ENCODE assay signal across 8 cellular contexts in the genomic region with DNA sequence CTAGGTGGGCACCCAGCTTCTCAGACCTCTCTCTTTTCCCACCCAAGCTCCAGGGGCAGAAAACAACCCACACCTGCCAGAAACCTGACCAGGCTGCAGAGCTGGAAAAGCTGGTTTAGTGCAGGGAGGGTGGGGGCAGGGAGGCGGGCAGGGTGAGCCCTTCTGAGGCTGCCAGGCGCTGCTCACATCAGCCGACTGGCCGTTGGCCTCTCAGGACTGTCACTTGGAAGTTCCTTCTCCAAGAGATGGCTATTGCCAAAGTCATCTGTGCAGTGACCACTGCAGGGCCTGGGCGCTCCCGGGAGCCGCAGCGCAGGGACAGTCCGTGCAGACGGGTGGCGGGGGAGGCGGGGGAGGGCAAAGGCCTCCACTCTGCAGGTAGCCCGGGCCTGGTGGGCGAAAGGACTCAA.
DNase-seq lines count a peak whose midpoint lies in the region; ATAC-seq and TF ChIP-seq lines count a peak whose summit lies in the region.

No MANE protein-coding gene starts in this region.

- no peak for TF ChIP-seq CTCF in psoas muscle (IDR thresholded peaks at IDR 0.05)

- no peaks in the 10 kb centered on the region for H3K36me3 Mint-ChIP-seq in activated naive CD4-positive, alpha-beta T cell treated with anti-CD3 and anti-CD28 coated beads for 36 hours (ENCODE audit: low read depth)
- no peaks in the 10 kb centered on the region for H3K36me3 Mint-ChIP-seq in activated CD8-positive, alpha-beta T cell treated with anti-CD3 and anti-CD28 coated beads, Interleukin-2, amount 10 ng/mL, durations not matched to agents 7 days and 5 days (ENCODE audit: low read depth)

- H3K4me1 ChIP-seq in psoas muscle: peaks cover 10% of the 10 kb centered on the region

- peak overlapping the region; percentile 87 for H3K27ac ChIP-seq in psoas muscle

- POLR2A ChIA-PET in activated CD8-positive, alpha-beta T cell treated with anti-CD3 and anti-CD28 coated beads, Interleukin-2, amount 10 ng/mL, durations not matched to agents 7 days and 5 days (lab: Charles Lee): interaction anchor here (0.5 to 1.7 kb wide), 9 partner anchors 12 to 208 kb away, joined by 3 to 6 read pairs (median 3); a partner anchor contains a TSS

- H3K27ac Mint-ChIP-seq in activated naive CD4-positive, alpha-beta T cell treated with anti-CD3 and anti-CD28 coated beads for 36 hours: no peak overlapping the region
- peak overlapping the region; percentile 88 for H3K27ac Mint-ChIP-seq in activated CD8-positive, alpha-beta T cell treated with anti-CD3 and anti-CD28 coated beads, Interleukin-2, amount 10 ng/mL, durations not matched to agents 7 days and 5 days

- CTCF ChIA-PET in activated naive CD4-positive, alpha-beta T cell treated with anti-CD3 and anti-CD28 coated beads for 36 hours (lab: Charles Lee): interaction anchor here (0.6 to 2.2 kb wide), 4 partner anchors 136 to 243 kb away, joined by 3 to 7 read pairs (median 6); no protein-coding TSS in a partner anchor
- CTCF ChIA-PET in activated CD8-positive, alpha-beta T cell treated with anti-CD3 and anti-CD28 coated beads, Interleukin-2, amount 10 ng/mL, durations not matched to agents 7 days and 5 days (lab: Charles Lee): interaction anchor here (1.1 to 3.5 kb wide), 7 partner anchors 9 to 251 kb away, joined by 3 to 19 read pairs (median 5); no protein-coding TSS in a partner anchor

- H3K27me3 ChIP-seq in psoas muscle (ENCODE audit: insufficient read depth in 3 of 3, low read length in 2 of 3): no peaks in the 10 kb centered on the region

- no peaks in the 10 kb centered on the region for H3K9me3 Mint-ChIP-seq in activated naive CD4-positive, alpha-beta T cell treated with anti-CD3 and anti-CD28 coated beads for 36 hours
- H3K9me3 Mint-ChIP-seq in activated CD8-positive, alpha-beta T cell treated with anti-CD3 and anti-CD28 coated beads, Interleukin-2, amount 10 ng/mL, durations not matched to agents 7 days and 5 days (ENCODE audit: insufficient read depth): no peaks in the 10 kb centered on the region

- no peaks in the 10 kb centered on the region for H3K9me3 ChIP-seq in psoas muscle

- no peak for ATAC-seq in activated CD8-positive, alpha-beta T cell treated with anti-CD3 and anti-CD28 coated beads, Interleukin-2, amount 10 ng/mL, durations not matched to agents 7 days and 5 days
- ATAC-seq in left cardiac atrium: peak; percentile 71 to 81
- ATAC-seq in psoas muscle: peak; percentile 72 to 89 (median 88)
- ATAC-seq in GM18907 (IDR thresholded peaks at IDR 0.05; ENCODE audit: unreplicated experiment): no peak
- no peak for ATAC-seq in HG03280 (IDR thresholded peaks at IDR 0.05; ENCODE audit: unreplicated experiment)
- no peak for ATAC-seq in HG03045 (IDR thresholded peaks at IDR 0.05; ENCODE audit: unreplicated experiment)

- peaks cover 10% of the 10 kb centered on the region for H3K4me1 Mint-ChIP-seq in activated naive CD4-positive, alpha-beta T cell treated with anti-CD3 and anti-CD28 coated beads for 36 hours (ENCODE audit: low read depth)
- H3K4me1 Mint-ChIP-seq in activated CD8-positive, alpha-beta T cell treated with anti-CD3 and anti-CD28 coated beads, Interleukin-2, amount 10 ng/mL, durations not matched to agents 7 days and 5 days (ENCODE audit: low read depth): peaks cover 25% of the 10 kb centered on the region

- 2 to 6% (median 3%) methylated on average over 14 of the region's 14 CpGs for WGBS in psoas muscle, 3 donors

- H3K27me3 Mint-ChIP-seq in activated naive CD4-positive, alpha-beta T cell treated with anti-CD3 and anti-CD28 coated beads for 36 hours (ENCODE audit: low read depth): no peaks in the 10 kb centered on the region
- H3K27me3 Mint-ChIP-seq in activated CD8-positive, alpha-beta T cell treated with anti-CD3 and anti-CD28 coated beads, Interleukin-2, amount 10 ng/mL, durations not matched to agents 7 days and 5 days (ENCODE audit: low read depth): peaks cover 3% of the 10 kb centered on the region

- peak overlapping the region; percentile 69 for H3K4me3 Mint-ChIP-seq in activated naive CD4-positive, alpha-beta T cell treated with anti-CD3 and anti-CD28 coated beads for 36 hours
- peak overlapping the region; percentile 65 for H3K4me3 Mint-ChIP-seq in activated CD8-positive, alpha-beta T cell treated with anti-CD3 and anti-CD28 coated beads, Interleukin-2, amount 10 ng/mL, durations not matched to agents 7 days and 5 days

- no peak for DNase-seq in activated naive CD4-positive, alpha-beta T cell treated with anti-CD3 and anti-CD28 coated beads for 36 hours
- DNase-seq in activated naive CD4-positive, alpha-beta T cell treated with anti-CD3 and anti-CD28 coated beads, Interleukin-2, amount 50 U/mL, for 16 hours: no peak
- no peak for DNase-seq in activated CD8-positive, alpha-beta T cell treated with anti-CD3 and anti-CD28 coated beads, Interleukin-2, amount 10 ng/mL, durations not matched to agents 7 days and 5 days
- DNase-seq in left cardiac atrium (peak; percentile 48), psoas muscle (peak; percentile 63 to 83)

- intact Hi-C loops in activated naive CD4-positive, alpha-beta T cell treated with anti-CD3 and anti-CD28 coated beads for 36 hours (cut with micrococcal nuclease): loop anchor here (1.0 to 5.0 kb wide), 5 partner anchors 30 to 242 kb away; no protein-coding TSS in a partner anchor
- intact Hi-C loops in left cardiac atrium (cut with DNase I): no loop called here
- intact Hi-C loops in psoas muscle (cut with DNase I): loop anchor here in 1 of 2 donors (5.0 kb wide), 1 partner anchor 224 kb away; no protein-coding TSS in a partner anchor

- peak overlapping the region; percentile 78 for H3K4me3 ChIP-seq in psoas muscle

- no peaks in the 10 kb centered on the region for H3K36me3 ChIP-seq in psoas muscle (ENCODE audit: insufficient read depth in 1 of 2, low read depth in 1 of 2)

Comparison
In these comparisons a context has a peak if more than half of its experiments do, and no peak if none do; other contexts are left out.
1. DNase-seq: peak in left cardiac atrium (single experiment) and psoas muscle (2 of 2); none in activated naive CD4-positive, alpha-beta T cell treated with anti-CD3 and anti-CD28 coated beads for 36 hours (single experiment), activated naive CD4-positive, alpha-beta T cell treated with anti-CD3 and anti-CD28 coated beads, Interleukin-2, amount 50 U/mL, for 16 hours (single experiment) and activated CD8-positive, alpha-beta T cell treated with anti-CD3 and anti-CD28 coated beads, Interleukin-2, amount 10 ng/mL, durations not matched to agents 7 days and 5 days (single experiment).
2. ATAC-seq: peak in left cardiac atrium (2 of 2) and psoas muscle (4 of 4); none in activated CD8-positive, alpha-beta T cell treated with anti-CD3 and anti-CD28 coated beads, Interleukin-2, amount 10 ng/mL, durations not matched to agents 7 days and 5 days (single experiment), GM18907 (single experiment), HG03280 (single experiment) and HG03045 (single experiment).